1 cellular context compared by ENCODE assay signal in the genomic region with DNA sequence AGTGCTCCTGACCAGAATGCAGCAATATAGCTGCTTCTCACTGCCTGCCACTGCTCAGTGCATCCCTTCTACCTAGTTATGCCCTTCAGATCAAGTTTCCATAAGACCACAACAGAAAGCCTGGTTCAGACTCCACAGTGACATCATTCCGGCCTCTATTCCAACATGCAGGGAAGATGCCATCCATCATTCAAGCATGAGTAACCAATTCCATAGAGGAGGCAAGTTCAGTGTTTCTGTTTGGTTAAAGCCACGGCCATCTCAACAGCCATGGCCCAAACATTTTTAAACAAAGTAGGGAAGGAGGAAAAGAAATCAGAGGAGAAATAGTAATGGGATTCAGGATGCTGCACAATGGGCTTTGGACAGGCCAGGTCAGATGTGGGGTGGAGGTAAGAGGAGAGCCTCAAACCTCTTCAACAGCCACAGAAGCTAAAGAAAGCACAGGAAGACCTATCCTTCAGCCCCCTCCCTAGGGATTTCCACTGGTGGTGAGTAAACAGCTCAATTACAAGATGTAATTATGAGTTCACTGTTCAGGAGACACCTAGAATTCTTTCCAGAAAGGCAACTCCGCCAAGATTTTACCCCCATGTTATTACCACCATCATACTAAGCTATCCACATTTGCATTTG.
TF ChIP-seq lines count a peak whose summit lies in the region.

No MANE protein-coding gene starts in this region.

TF ChIP-seq in HEK293, 187 proteins besides CTCF, POLR2A, EP300 and RAD21 (continued from another document and continues in another):
- TF ChIP-seq, protein P1, sequence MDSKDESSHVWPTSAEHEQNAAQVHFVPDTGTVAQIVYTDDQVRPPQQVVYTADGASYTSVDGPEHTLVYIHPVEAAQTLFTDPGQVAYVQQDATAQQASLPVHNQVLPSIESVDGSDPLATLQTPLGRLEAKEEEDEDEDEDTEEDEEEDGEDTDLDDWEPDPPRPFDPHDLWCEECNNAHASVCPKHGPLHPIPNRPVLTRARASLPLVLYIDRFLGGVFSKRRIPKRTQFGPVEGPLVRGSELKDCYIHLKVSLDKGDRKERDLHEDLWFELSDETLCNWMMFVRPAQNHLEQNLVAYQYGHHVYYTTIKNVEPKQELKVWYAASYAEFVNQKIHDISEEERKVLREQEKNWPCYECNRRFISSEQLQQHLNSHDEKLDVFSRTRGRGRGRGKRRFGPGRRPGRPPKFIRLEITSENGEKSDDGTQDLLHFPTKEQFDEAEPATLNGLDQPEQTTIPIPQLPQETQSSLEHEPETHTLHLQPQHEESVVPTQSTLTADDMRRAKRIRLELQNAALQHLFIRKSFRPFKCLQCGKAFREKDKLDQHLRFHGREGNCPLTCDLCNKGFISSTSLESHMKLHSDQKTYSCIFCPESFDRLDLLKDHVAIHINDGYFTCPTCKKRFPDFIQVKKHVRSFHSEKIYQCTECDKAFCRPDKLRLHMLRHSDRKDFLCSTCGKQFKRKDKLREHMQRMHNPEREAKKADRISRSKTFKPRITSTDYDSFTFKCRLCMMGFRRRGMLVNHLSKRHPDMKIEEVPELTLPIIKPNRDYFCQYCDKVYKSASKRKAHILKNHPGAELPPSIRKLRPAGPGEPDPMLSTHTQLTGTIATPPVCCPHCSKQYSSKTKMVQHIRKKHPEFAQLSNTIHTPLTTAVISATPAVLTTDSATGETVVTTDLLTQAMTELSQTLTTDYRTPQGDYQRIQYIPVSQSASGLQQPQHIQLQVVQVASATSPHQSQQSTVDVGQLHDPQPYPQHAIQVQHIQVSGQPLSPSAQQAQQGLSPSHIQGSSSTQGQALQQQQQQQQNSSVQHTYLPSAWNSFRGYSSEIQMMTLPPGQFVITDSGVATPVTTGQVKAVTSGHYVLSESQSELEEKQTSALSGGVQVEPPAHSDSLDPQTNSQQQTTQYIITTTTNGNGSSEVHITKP (tag by site-specific recombination; IDR thresholded peaks at IDR 0.05), result peak; percentile 52
- TF ChIP-seq ZNF548 (tag by site-specific recombination; IDR thresholded peaks at IDR 0.05) (no peak), ZFHX2 (tag by site-specific recombination; conservative IDR thresholded peaks at IDR 0.05) (no peak), ZNF37A (tag by site-specific recombination; IDR thresholded peaks at IDR 0.05) (no peak), BCL11A (tag by site-specific recombination; IDR thresholded peaks at IDR 0.05; ENCODE audit: low read depth) (peak; percentile 32; the same call in 1 of the 2 replicates), EGR2 (tag by site-specific recombination; IDR thresholded peaks at IDR 0.05; ENCODE audit: low read depth) (no peak), WT1 (tag by site-specific recombination; IDR thresholded peaks at IDR 0.05) (0 out of 2 replicates have a peak, but pooled peaks have one; percentile 19), ZNF214 (tag by site-specific recombination; IDR thresholded peaks at IDR 0.05; ENCODE audit: borderline replicate concordance) (no peak), TRIM28 (IDR thresholded peaks at IDR 0.05; ENCODE audit: borderline replicate concordance, low read length) (0 out of 2 replicates have a peak, but pooled peaks have one; percentile 61), ZNF174 (tag by site-specific recombination; IDR thresholded peaks at IDR 0.05) (no peak), ZBTB48 (tag by site-specific recombination; IDR thresholded peaks at IDR 0.05) (no peak), ZNF138 (tag by site-specific recombination; IDR thresholded peaks at IDR 0.05; ENCODE audit: borderline replicate concordance) (no peak), ZNF707 (tag by site-specific recombination; IDR thresholded peaks at IDR 0.05) (no peak), ZNF223 (tag by site-specific recombination; IDR thresholded peaks at IDR 0.05) (no peak), GLI2 (tag by site-specific recombination; IDR thresholded peaks at IDR 0.05; ENCODE audit: borderline replicate concordance, low read depth) (no peak), ZNF324 (tag by site-specific recombination; IDR thresholded peaks at IDR 0.05) (peak; percentile 65; the same call in 1 of the 2 replicates), ZNF114 (tag by site-specific recombination; IDR thresholded peaks at IDR 0.05) (no peak), ZNF354C (tag by site-specific recombination; IDR thresholded peaks at IDR 0.05; ENCODE audit: borderline replicate concordance, low read depth) (no peak), ZNF112 (tag by site-specific recombination; IDR thresholded peaks at IDR 0.05) (no peak), ZNF121 (tag by site-specific recombination; IDR thresholded peaks at IDR 0.05) (no peak), GLIS1 (tag by site-specific recombination; IDR thresholded peaks at IDR 0.05) (peak; percentile 34; the same call in 1 of the 2 replicates)
- TF ChIP-seq, protein P2, sequence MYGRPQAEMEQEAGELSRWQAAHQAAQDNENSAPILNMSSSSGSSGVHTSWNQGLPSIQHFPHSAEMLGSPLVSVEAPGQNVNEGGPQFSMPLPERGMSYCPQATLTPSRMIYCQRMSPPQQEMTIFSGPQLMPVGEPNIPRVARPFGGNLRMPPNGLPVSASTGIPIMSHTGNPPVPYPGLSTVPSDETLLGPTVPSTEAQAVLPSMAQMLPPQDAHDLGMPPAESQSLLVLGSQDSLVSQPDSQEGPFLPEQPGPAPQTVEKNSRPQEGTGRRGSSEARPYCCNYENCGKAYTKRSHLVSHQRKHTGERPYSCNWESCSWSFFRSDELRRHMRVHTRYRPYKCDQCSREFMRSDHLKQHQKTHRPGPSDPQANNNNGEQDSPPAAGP (tag by site-specific recombination; IDR thresholded peaks at IDR 0.05), result peak; percentile 49; the same call in 1 of the 2 replicates
- TF ChIP-seq, protein P3, sequence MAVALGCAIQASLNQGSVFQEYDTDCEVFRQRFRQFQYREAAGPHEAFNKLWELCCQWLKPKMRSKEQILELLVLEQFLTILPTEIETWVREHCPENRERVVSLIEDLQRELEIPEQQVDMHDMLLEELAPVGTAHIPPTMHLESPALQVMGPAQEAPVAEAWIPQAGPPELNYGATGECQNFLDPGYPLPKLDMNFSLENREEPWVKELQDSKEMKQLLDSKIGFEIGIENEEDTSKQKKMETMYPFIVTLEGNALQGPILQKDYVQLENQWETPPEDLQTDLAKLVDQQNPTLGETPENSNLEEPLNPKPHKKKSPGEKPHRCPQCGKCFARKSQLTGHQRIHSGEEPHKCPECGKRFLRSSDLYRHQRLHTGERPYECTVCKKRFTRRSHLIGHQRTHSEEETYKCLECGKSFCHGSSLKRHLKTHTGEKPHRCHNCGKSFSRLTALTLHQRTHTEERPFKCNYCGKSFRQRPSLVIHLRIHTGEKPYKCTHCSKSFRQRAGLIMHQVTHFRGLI (tag by site-specific recombination; IDR thresholded peaks at IDR 0.05), result no peak
- TF ChIP-seq, protein P4, sequence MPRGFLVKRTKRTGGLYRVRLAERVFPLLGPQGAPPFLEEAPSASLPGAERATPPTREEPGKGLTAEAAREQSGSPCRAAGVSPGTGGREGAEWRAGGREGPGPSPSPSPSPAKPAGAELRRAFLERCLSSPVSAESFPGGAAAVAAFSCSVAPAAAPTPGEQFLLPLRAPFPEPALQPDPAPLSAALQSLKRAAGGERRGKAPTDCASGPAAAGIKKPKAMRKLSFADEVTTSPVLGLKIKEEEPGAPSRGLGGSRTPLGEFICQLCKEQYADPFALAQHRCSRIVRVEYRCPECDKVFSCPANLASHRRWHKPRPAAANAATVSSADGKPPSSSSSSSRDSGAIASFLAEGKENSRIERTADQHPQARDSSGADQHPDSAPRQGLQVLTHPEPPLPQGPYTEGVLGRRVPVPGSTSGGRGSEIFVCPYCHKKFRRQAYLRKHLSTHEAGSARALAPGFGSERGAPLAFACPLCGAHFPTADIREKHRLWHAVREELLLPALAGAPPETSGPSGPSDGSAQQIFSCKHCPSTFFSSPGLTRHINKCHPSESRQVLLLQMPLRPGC (tag by site-specific recombination; IDR thresholded peaks at IDR 0.05), result 0 out of 2 replicates have a peak, but pooled peaks have one; percentile 24
- TF ChIP-seq, protein P5, sequence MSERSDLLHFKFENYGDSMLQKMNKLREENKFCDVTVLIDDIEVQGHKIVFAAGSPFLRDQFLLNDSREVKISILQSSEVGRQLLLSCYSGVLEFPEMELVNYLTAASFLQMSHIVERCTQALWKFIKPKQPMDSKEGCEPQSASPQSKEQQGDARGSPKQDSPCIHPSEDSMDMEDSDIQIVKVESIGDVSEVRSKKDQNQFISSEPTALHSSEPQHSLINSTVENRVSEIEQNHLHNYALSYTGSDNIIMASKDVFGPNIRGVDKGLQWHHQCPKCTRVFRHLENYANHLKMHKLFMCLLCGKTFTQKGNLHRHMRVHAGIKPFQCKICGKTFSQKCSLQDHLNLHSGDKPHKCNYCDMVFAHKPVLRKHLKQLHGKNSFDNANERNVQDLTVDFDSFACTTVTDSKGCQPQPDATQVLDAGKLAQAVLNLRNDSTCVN (tag by site-specific recombination; optimal IDR thresholded peaks at IDR 0.05), result no peak
- TF ChIP-seq, protein P6, sequence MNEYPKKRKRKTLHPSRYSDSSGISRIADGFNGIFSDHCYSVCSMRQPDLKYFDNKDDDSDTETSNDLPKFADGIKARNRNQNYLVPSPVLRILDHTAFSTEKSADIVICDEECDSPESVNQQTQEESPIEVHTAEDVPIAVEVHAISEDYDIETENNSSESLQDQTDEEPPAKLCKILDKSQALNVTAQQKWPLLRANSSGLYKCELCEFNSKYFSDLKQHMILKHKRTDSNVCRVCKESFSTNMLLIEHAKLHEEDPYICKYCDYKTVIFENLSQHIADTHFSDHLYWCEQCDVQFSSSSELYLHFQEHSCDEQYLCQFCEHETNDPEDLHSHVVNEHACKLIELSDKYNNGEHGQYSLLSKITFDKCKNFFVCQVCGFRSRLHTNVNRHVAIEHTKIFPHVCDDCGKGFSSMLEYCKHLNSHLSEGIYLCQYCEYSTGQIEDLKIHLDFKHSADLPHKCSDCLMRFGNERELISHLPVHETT (tag by site-specific recombination; IDR thresholded peaks at IDR 0.05), result peak; percentile 82
- TF ChIP-seq, protein P7, sequence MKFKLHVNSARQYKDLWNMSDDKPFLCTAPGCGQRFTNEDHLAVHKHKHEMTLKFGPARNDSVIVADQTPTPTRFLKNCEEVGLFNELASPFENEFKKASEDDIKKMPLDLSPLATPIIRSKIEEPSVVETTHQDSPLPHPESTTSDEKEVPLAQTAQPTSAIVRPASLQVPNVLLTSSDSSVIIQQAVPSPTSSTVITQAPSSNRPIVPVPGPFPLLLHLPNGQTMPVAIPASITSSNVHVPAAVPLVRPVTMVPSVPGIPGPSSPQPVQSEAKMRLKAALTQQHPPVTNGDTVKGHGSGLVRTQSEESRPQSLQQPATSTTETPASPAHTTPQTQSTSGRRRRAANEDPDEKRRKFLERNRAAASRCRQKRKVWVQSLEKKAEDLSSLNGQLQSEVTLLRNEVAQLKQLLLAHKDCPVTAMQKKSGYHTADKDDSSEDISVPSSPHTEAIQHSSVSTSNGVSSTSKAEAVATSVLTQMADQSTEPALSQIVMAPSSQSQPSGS (tag by site-specific recombination; IDR thresholded peaks at IDR 0.05; ENCODE audit: low read depth), result peak; percentile 91
- TF ChIP-seq, protein P8, sequence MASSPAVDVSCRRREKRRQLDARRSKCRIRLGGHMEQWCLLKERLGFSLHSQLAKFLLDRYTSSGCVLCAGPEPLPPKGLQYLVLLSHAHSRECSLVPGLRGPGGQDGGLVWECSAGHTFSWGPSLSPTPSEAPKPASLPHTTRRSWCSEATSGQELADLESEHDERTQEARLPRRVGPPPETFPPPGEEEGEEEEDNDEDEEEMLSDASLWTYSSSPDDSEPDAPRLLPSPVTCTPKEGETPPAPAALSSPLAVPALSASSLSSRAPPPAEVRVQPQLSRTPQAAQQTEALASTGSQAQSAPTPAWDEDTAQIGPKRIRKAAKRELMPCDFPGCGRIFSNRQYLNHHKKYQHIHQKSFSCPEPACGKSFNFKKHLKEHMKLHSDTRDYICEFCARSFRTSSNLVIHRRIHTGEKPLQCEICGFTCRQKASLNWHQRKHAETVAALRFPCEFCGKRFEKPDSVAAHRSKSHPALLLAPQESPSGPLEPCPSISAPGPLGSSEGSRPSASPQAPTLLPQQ (tag by site-specific recombination; IDR thresholded peaks at IDR 0.05), result peak; percentile 63; the same call in 1 of the 2 replicates
- TF ChIP-seq, protein P9, sequence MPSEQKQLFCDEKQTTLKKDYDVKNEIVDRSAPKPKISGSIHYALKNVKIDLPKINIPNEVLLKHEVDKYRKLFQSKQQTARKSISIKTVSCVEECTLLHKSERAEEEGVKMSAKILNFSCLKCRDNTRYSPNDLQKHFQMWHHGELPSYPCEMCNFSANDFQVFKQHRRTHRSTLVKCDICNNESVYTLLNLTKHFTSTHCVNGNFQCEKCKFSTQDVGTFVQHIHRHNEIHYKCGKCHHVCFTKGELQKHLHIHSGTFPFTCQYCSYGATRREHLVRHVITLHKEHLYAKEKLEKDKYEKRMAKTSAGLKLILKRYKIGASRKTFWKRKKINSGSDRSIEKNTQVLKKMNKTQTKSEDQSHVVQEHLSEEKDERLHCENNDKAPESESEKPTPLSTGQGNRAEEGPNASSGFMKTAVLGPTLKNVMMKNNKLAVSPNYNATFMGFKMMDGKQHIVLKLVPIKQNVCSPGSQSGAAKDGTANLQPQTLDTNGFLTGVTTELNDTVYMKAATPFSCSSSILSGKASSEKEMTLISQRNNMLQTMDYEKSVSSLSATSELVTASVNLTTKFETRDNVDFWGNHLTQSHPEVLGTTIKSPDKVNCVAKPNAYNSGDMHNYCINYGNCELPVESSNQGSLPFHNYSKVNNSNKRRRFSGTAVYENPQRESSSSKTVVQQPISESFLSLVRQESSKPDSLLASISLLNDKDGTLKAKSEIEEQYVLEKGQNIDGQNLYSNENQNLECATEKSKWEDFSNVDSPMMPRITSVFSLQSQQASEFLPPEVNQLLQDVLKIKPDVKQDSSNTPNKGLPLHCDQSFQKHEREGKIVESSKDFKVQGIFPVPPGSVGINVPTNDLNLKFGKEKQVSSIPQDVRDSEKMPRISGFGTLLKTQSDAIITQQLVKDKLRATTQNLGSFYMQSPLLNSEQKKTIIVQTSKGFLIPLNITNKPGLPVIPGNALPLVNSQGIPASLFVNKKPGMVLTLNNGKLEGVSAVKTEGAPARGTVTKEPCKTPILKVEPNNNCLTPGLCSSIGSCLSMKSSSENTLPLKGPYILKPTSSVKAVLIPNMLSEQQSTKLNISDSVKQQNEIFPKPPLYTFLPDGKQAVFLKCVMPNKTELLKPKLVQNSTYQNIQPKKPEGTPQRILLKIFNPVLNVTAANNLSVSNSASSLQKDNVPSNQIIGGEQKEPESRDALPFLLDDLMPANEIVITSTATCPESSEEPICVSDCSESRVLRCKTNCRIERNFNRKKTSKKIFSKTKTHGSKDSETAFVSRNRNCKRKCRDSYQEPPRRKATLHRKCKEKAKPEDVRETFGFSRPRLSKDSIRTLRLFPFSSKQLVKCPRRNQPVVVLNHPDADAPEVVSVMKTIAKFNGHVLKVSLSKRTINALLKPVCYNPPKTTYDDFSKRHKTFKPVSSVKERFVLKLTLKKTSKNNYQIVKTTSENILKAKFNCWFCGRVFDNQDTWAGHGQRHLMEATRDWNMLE (tag by site-specific recombination; conservative IDR thresholded peaks at IDR 0.05; ENCODE audit: low read depth), result 0 out of 2 replicates have a peak, but pooled peaks have one; percentile 10
- TF ChIP-seq, protein P10, sequence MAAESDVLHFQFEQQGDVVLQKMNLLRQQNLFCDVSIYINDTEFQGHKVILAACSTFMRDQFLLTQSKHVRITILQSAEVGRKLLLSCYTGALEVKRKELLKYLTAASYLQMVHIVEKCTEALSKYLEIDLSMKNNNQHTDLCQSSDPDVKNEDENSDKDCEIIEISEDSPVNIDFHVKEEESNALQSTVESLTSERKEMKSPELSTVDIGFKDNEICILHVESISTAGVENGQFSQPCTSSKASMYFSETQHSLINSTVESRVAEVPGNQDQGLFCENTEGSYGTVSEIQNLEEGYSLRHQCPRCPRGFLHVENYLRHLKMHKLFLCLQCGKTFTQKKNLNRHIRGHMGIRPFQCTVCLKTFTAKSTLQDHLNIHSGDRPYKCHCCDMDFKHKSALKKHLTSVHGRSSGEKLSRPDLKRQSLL (tag by site-specific recombination; IDR thresholded peaks at IDR 0.05), result no peak
